In genomic region chr17:75856062-75856681, GRCh38 we compare ENCODE assay signal across 8 cellular contexts. TPM values are rescaled to one million over a fixed set of nuclear protein-coding genes. Genes with fewer than 3 reads are reported as not detected.
DNase-seq lines count a peak whose midpoint lies in the region; ATAC-seq and TF ChIP-seq lines count a peak whose summit lies in the region.

No MANE protein-coding gene starts in this region.

- CTCF ChIA-PET in AG04450 (lab: Charles Lee) = interaction anchor here (1.0 to 3.5 kb wide), 4 partner anchors 10 to 106 kb away, joined by 3 to 18 read pairs (median 4); no protein-coding TSS in a partner anchor

- POLR2A ChIA-PET in AG04450 (lab: Yijun Ruan, JAX) = interaction anchor here (0.7 to 2.1 kb wide), 8 partner anchors 8 to 76 kb away, joined by 3 to 21 read pairs (median 8); partner anchors contain the start of genes MRPL38, TRIM47 and TRIM65

- H3K27me3 ChIP-seq in AG04450 (ENCODE audit: control insufficient read depth, insufficient read depth, low read length) (no peaks in the 10 kb centered on the region), MG63 (no peaks in the 10 kb centered on the region), brain microvascular endothelial cell (replicated peaks) (no peaks in the 10 kb centered on the region), layer of hippocampus (ENCODE audit: control insufficient read depth, insufficient read depth, low read length) (no peaks in the 10 kb centered on the region), thymus (ENCODE audit: control insufficient read depth, insufficient read depth) (no peaks in the 10 kb centered on the region)

- H3K36me3 ChIP-seq in MG63 (peaks cover 3% of the 10 kb centered on the region), brain microvascular endothelial cell (replicated peaks) (peaks cover 4% of the 10 kb centered on the region), thymus (ENCODE audit: control insufficient read depth, insufficient read depth) (peaks cover 4% of the 10 kb centered on the region)

- H3K4me3 ChIP-seq in AG04450 (ENCODE audit: low read depth, low read length) (peak overlapping the region; percentile 94), MG63 (peak overlapping the region; percentile 93), brain microvascular endothelial cell (ENCODE audit: low read depth, low read length) (peak overlapping the region; percentile 92), thymus (ENCODE audit: low read length) (peak overlapping the region; percentile 75)

- DNase-seq in AG04450 (ENCODE audit: low read depth, low spot score) (no peak), MG63 (peak; percentile 53), brain microvascular endothelial cell (no peak), NCI-H1930 (lab: John Stamatoyannopoulos, UW) (no peak), NCI-H187 (lab: John Stamatoyannopoulos, UW) (no peak)

- WGBS in thymus = 2% methylated on average over 24 of the region's 24 CpGs

- peak; percentile 1 for ATAC-seq in GM18508 (IDR thresholded peaks at IDR 0.05; ENCODE audit: insufficient read depth, unreplicated experiment)

- peaks cover 15% of the 10 kb centered on the region for H3K4me1 ChIP-seq in thymus (ENCODE audit: control insufficient read depth, insufficient read depth, low read length)

- H3K27ac ChIP-seq in AG04450 (ENCODE audit: low read depth, low read length) = peak overlapping the region; percentile 90
- peak overlapping the region; percentile 84 for H3K27ac ChIP-seq in brain microvascular endothelial cell
- H3K27ac ChIP-seq in layer of hippocampus (ENCODE audit: low read depth, low read length) = peak overlapping the region; percentile 100
- peak overlapping the region; percentile 95 for H3K27ac ChIP-seq in thymus (ENCODE audit: low read depth)

- in situ Hi-C loops in brain microvascular endothelial cell (cut with HindIII; ENCODE audit: low pct_ligation_motif_present, low sequenced_read_pairs) = no loop called here

- 0 out of 2 replicates have a peak, but pooled peaks have one; percentile 11 for TF ChIP-seq CTCF in AG04450 (IDR thresholded peaks at IDR 0.05; ENCODE audit: low read depth, low read length)
- peak; percentile 38 for TF ChIP-seq CTCF in brain microvascular endothelial cell (IDR thresholded peaks at IDR 0.05; ENCODE audit: low read depth, low read length, missing control alignments)

- H3K9me3 ChIP-seq in AG04450 (ENCODE audit: control insufficient read depth, insufficient read depth, low read length) (no peaks in the 10 kb centered on the region; the same call in 1 of the 2 replicates), MG63 (no peaks in the 10 kb centered on the region), thymus (ENCODE audit: control insufficient read depth) (no peaks in the 10 kb centered on the region)

RNA-seq across cellular contexts. Expression of gene WBP2, which starts 1.0 kb away (rescaled TPM):
- polyA plus RNA-seq in AG04450 (2011; rRNA removed) = 33.3 and 35.3 TPM in 2 replicates
- 30.2 and 36.0 TPM in 2 replicates for polyA minus RNA-seq in AG04450 (2011; rRNA and poly(A)+ RNA removed)
- total RNA-seq in MG63 (2014; rRNA removed; shearing (Covaris generic); ENCODE audit: low replicate concordance) = 6.6 and 7.9 TPM in 2 replicates
- polyA plus RNA-seq in thymus = 96.9 TPM

RNA-seq across cellular contexts. Expression of gene UNC13D, which starts 12.0 kb away (rescaled TPM):
- polyA plus RNA-seq in AG04450 (2011; rRNA removed) (0.11 and 0.16 TPM in 2 replicates), thymus (59.1 TPM)
- 0.14 and 0.56 TPM in 2 replicates for polyA minus RNA-seq in AG04450 (2011; rRNA and poly(A)+ RNA removed)
- total RNA-seq in MG63 (2014; rRNA removed; shearing (Covaris generic); ENCODE audit: low replicate concordance) = 0.20 and 0.23 TPM in 2 replicates

RNA-seq across cellular contexts. Expression of gene TRIM47, which starts 22.2 kb away (rescaled TPM):
- 5.7 and 9.2 TPM in 2 replicates for polyA plus RNA-seq in AG04450 (2011; rRNA removed)
- 8.8 and 13.8 TPM in 2 replicates for polyA minus RNA-seq in AG04450 (2011; rRNA and poly(A)+ RNA removed)
- 40.4 and 54.2 TPM in 2 replicates for total RNA-seq in MG63 (2014; rRNA removed; shearing (Covaris generic); ENCODE audit: low replicate concordance)
- 22.8 TPM for polyA plus RNA-seq in thymus

RNA-seq across cellular contexts. Expression of gene TRIM65, which starts 40.6 kb away (rescaled TPM):
- polyA plus RNA-seq in AG04450 (2011; rRNA removed) (6.5 and 8.7 TPM in 2 replicates), thymus (20.2 TPM)
- polyA minus RNA-seq in AG04450 (2011; rRNA and poly(A)+ RNA removed) = 6.3 and 8.6 TPM in 2 replicates
- total RNA-seq in MG63 (2014; rRNA removed; shearing (Covaris generic); ENCODE audit: low replicate concordance) = 27.6 and 49.4 TPM in 2 replicates

RNA-seq across cellular contexts. Expression of gene MRPL38, which starts 48.5 kb away (rescaled TPM):
- polyA plus RNA-seq in AG04450 (2011; rRNA removed) (16.6 and 21.9 TPM in 2 replicates), thymus (78.6 TPM)
- polyA minus RNA-seq in AG04450 (2011; rRNA and poly(A)+ RNA removed) = 21.9 and 33.7 TPM in 2 replicates
- total RNA-seq in MG63 (2014; rRNA removed; shearing (Covaris generic); ENCODE audit: low replicate concordance) = 75.8 and 100 TPM in 2 replicates

Comparison
In these comparisons a context has a peak if more than half of its experiments do, and no peak if none do; other contexts are left out.
1. RNA of gene UNC13D, which starts 12.0 kb away (polyA plus RNA-seq): 59.1 TPM in thymus (single experiment); 0.11 to 0.16 TPM in AG04450; every median in the first group is over 10 times any median in the second.
2. Peak in every context shown above with its lines, with median percentiles within 50 percentile points of each other: H3K27ac ChIP-seq and H3K4me3 ChIP-seq.